Comparison of ENCODE assay signal across 1 cellular context in the genomic region with DNA sequence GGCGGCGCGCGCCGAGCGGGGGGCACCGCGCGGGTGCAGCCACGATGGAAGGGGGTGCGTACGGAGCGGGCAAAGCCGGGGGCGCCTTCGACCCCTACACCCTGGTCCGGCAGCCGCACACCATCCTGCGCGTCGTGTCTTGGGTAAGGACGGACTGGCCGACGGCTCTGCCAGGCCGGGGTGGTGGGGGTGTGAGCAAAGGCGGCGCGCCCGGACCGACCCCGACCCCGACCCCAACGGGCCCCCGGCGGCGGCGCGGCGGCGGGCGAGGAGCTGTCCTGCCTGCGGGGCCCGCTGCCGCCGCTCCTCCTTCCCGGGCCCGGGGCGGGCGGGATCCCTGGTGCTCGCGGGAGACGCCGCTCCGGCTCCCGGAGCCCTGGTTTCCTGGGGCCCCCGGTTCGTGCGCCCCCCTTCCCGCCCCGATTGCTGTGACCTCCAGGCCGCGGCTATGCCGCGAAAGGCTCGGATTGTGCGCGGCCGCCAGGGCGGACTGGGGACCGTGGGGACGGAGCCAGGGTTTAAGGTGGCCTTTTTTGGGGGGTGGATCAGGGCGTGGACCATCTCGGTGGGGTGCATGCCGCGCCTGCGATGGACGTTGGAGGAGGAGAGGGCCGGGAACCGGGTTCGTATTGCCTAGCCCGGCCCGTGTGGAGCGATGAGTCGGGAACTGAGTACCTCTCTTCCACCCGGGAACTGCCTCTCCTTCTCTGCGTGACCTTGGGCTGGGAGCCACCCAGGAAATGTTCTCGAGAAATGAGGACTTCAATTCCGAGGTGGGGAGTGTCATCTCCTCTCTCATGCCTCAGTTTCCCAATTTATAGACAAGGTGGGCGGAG.
TF ChIP-seq lines count a peak whose summit lies in the region.

A gene with protein sequence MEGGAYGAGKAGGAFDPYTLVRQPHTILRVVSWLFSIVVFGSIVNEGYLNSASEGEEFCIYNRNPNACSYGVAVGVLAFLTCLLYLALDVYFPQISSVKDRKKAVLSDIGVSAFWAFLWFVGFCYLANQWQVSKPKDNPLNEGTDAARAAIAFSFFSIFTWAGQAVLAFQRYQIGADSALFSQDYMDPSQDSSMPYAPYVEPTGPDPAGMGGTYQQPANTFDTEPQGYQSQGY (plus strand): TSS at position 25 of the 836 bp plus-strand sequence. CDS start 20 bp downstream, at position 45.

TF ChIP-seq in GM12878, 131 proteins besides CTCF, POLR2A, EP300 and RAD21 (continued from another document):
- TF ChIP-seq E2F8 (IDR thresholded peaks at IDR 0.05; ENCODE audit: low read depth, partially characterized antibody) (no peak), CBX5 (IDR thresholded peaks at IDR 0.05; ENCODE audit: low read depth) (no peak), FOXM1 (IDR thresholded peaks at IDR 0.05; ENCODE audit: low read depth, low read length) (no peak), ZNF207 (IDR thresholded peaks at IDR 0.05; ENCODE audit: borderline replicate concordance) (no peak), KAT2A (conservative IDR thresholded peaks at IDR 0.05; ENCODE audit: control insufficient read depth, low read depth, low read length) (no peak), CBX3 (IDR thresholded peaks at IDR 0.05; ENCODE audit: borderline replicate concordance, low read depth) (no peak)
